In the genomic region with DNA sequence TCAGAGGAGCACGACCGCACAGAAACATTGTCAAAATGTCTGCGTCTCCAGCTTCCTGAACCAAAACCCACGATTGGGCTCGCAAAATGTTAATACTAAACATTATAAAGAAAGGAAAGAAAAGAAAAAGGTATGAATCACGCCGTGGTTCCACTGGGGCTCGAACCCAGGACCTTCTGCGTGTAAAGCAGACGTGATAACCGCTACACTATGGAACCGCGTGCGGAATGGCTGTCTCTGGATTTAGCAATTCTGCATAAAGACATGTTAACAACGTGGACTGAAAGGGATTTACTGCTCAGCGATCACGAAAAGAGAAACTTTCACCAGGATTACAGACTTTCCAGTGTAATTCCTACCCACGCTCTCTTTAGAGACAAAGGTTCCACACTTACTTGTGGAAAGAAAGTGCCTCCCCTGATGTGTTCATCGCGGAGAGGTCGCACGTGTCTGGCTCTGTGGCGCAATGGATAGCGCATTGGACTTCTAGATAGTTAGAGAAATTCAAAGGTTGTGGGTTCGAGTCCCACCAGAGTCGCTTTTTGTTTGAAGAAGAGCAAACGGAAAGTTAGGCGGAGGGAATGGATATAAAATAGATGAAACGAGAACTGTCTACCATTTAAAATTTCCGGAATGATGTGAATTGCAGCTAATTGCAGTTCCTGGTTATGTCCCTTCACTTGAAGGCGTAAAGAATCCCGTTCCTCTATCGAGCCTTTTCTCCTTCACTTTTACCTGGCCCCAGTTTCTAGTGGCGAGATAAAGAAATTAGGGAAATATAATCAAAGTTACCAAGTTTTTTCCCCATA, we compare ENCODE assay signal across 1 cellular context.
TF ChIP-seq lines count a peak whose summit lies in the region.

No MANE protein-coding gene starts in this region.

TF ChIP-seq in K562, 482 proteins besides CTCF, POLR2A, EP300 and RAD21 (continued from another document):
- TF ChIP-seq ZBTB12 (CRISPR knock-in tag; IDR thresholded peaks at IDR 0.05), result no peak
- TF ChIP-seq, protein P1, sequence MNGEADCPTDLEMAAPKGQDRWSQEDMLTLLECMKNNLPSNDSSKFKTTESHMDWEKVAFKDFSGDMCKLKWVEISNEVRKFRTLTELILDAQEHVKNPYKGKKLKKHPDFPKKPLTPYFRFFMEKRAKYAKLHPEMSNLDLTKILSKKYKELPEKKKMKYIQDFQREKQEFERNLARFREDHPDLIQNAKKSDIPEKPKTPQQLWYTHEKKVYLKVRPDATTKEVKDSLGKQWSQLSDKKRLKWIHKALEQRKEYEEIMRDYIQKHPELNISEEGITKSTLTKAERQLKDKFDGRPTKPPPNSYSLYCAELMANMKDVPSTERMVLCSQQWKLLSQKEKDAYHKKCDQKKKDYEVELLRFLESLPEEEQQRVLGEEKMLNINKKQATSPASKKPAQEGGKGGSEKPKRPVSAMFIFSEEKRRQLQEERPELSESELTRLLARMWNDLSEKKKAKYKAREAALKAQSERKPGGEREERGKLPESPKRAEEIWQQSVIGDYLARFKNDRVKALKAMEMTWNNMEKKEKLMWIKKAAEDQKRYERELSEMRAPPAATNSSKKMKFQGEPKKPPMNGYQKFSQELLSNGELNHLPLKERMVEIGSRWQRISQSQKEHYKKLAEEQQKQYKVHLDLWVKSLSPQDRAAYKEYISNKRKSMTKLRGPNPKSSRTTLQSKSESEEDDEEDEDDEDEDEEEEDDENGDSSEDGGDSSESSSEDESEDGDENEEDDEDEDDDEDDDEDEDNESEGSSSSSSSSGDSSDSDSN (IDR thresholded peaks at IDR 0.05; ENCODE audit: borderline replicate concordance in 1 of 2, low read depth in 2 of 2, low read length in 2 of 2), result no peak
TF ChIP-seq in K562: peak in this region for 137.
